ENCODE assay signal across 15 cellular contexts in genomic region chr19:45784096-45784495, GRCh38. TPM values are rescaled to one million over a fixed set of nuclear protein-coding genes. Genes with fewer than 3 reads are reported as not detected.
A peak's percentile ranks its signal among the peaks of the same experiment; 100 is the strongest.
DNase-seq lines count a peak whose midpoint lies in the region; ATAC-seq and TF ChIP-seq lines count a peak whose summit lies in the region.
"Had no signal": no experiment of that assay in that cellular context is flagged by ENCODE, and none has a peak within 500 bp of the region (broad histone marks: within the 10 kb centered on the region; RNA-seq: fewer than 3 reads in every experiment).

No MANE protein-coding gene starts in this region.

- in situ Hi-C loops in HAP-1 (cut with MboI; ENCODE audit: low sequenced_read_pairs): no loop called here

- H3K4me1 ChIP-seq in heart left ventricle (peaks cover 0 to 92% (median 52%) of the 10 kb centered on the region in 12 donors), fibroblast of lung (ENCODE audit: control insufficient read depth, extremely low read depth, insufficient read depth, low read length) (peaks cover 25% of the 10 kb centered on the region), sigmoid colon (peaks cover 0 to 65% (median 56%) of the 10 kb centered on the region in 4 donors), aorta (ENCODE audit: control insufficient read depth in 1 of 2, insufficient read depth in 2 of 2, low read length in 2 of 2) (no peaks in the 10 kb centered on the region), HAP-1 (peaks cover 7% of the 10 kb centered on the region)

- ATAC-seq in heart left ventricle (no peak), Right ventricle myocardium superior (ENCODE audit: poor library complexity) (no peak), aorta (ENCODE audit: low FRiP score) (no peak), GM21737 (IDR thresholded peaks at IDR 0.05; ENCODE audit: unreplicated experiment) (no peak), WTC11 (no peak)
- ATAC-seq: activated T-cell treated with anti-CD3 and anti-CD28 coated beads, Interleukin-2, amount 50 U/mL, for 72 hours had no signal

- H3K27ac Mint-ChIP-seq in WTC11: no peak overlapping the region
- H3K27ac Mint-ChIP-seq: activated T-cell treated with anti-CD3 and anti-CD28 coated beads, Interleukin-2, amount 50 U/mL, for 72 hours had no signal

- TF ChIP-seq CTCF in heart left ventricle (IDR thresholded peaks at IDR 0.05): no peak
- TF ChIP-seq CTCF in fibroblast of lung (conservative IDR thresholded peaks at IDR 0.05 in 1 of 2, IDR thresholded peaks at IDR 0.05 in 1 of 2; ENCODE audit: low read depth in 1 of 2, low read length in 2 of 2): no peak
- no peak for TF ChIP-seq CTCF in sigmoid colon (IDR thresholded peaks at IDR 0.05)
- no peak for TF ChIP-seq CTCF in WTC11 (IDR thresholded peaks at IDR 0.05)

- H3K27ac ChIP-seq in heart left ventricle (peak overlapping the region; percentile 74 to 98 (median 95)), fibroblast of lung (ENCODE audit: insufficient read depth, low read length) (peak overlapping the region; percentile 90), sigmoid colon (peak overlapping the region; percentile 96 to 98 (median 98)), aorta (ENCODE audit: low read depth in 1 of 2, low read length in 2 of 2) (peak overlapping the region; percentile 91 to 93)

- peaks cover 0 to 42% (median 33%) of the 10 kb centered on the region in 9 donors for H3K36me3 ChIP-seq in heart left ventricle
- peaks cover 31% of the 10 kb centered on the region for H3K36me3 ChIP-seq in fibroblast of lung (ENCODE audit: control insufficient read depth, insufficient read depth, low read length)
- H3K36me3 ChIP-seq in sigmoid colon: peaks cover 0 to 41% (median 21%) of the 10 kb centered on the region in 4 donors
- no peaks in the 10 kb centered on the region for H3K36me3 ChIP-seq in aorta (ENCODE audit: control insufficient read depth in 1 of 2, insufficient read depth in 2 of 2, low read length in 1 of 2)
- H3K36me3 ChIP-seq in HAP-1 (replicated peaks): peaks cover 33% of the 10 kb centered on the region

- 63 to 78% (median 74%) methylated on average over 3 to 4 of the region's 4 CpGs for whole genome bisulfite sequencing in heart left ventricle, 4 donors
- WGBS in sigmoid colon, 2 donors: 89 to 92% methylated on average over 4 of the region's 4 CpGs
- 53% methylated on average over 4 of the region's 4 CpGs for WGBS in aorta, 2 donors

- H3K4me3 ChIP-seq in heart left ventricle (no peak overlapping the region), fibroblast of lung (replicated peaks in 1 of 4; ENCODE audit: control extremely low read depth in 1 of 4, insufficient read depth in 1 of 4, low read depth in 3 of 4, low read length in 4 of 4) (no peak overlapping the region), sigmoid colon (peak overlapping the region in 1 of 4 donors; percentile 85), aorta (ENCODE audit: low read length in 2 of 2) (no peak overlapping the region), HAP-1 (no peak overlapping the region)

- H2AFZ ChIP-seq in fibroblast of lung (ENCODE audit: low read length): no peak overlapping the region

- CTCF ChIA-PET in WTC11 (lab: Charles Lee): interaction anchor here (0.6 to 1.3 kb wide), 3 partner anchors 9 to 67 kb away, joined by 3 to 5 read pairs (median 5); partner anchors contain the start of gene SIX5

- no peak for TF ChIP-seq POLR2A in heart left ventricle (IDR thresholded peaks at IDR 0.05)
- no peak for TF ChIP-seq POLR2A in sigmoid colon (IDR thresholded peaks at IDR 0.05)

- peaks cover 26% of the 10 kb centered on the region for H3K36me3 Mint-ChIP-seq in WTC11

- peak overlapping the region; percentile 67 for H3K9ac ChIP-seq in fibroblast of lung (ENCODE audit: insufficient read depth, low read length)

- intact Hi-C loops in heart left ventricle (cut with DNase I): no loop called here
- intact Hi-C loops in Right ventricle myocardium superior (cut with DNase I): no loop called here
- intact Hi-C loops in sigmoid colon (cut with DNase I): loop anchor here (10.0 kb wide), 1 partner anchor 279 kb away; the partner anchor contains the start of gene VASP
- intact Hi-C loops in aorta (cut with DNase I): no loop called here

- H3K9me3 ChIP-seq in heart left ventricle (no peaks in the 10 kb centered on the region), fibroblast of lung (ENCODE audit: control insufficient read depth, insufficient read depth, low read depth, low read length) (no peaks in the 10 kb centered on the region), sigmoid colon (no peaks in the 10 kb centered on the region), aorta (ENCODE audit: control insufficient read depth, low read length) (no peaks in the 10 kb centered on the region), HAP-1 (no peaks in the 10 kb centered on the region)

- no peaks in the 10 kb centered on the region for H4K20me1 ChIP-seq in fibroblast of lung (ENCODE audit: control insufficient read depth, extremely low read depth, insufficient read depth, low read length)

- POLR2A ChIA-PET in WTC11 (lab: Charles Lee): no interaction called here

- H3K4me2 ChIP-seq in fibroblast of lung (ENCODE audit: extremely low read depth, insufficient read depth, low read length): no peak overlapping the region

- H3K27me3 ChIP-seq in heart left ventricle (peaks cover 0 to 75% (median 0%) of the 10 kb centered on the region in 9 donors), fibroblast of lung (ENCODE audit: control insufficient read depth, insufficient read depth, low read length) (no peaks in the 10 kb centered on the region), sigmoid colon (no peaks in the 10 kb centered on the region), aorta (ENCODE audit: control insufficient read depth in 1 of 2, insufficient read depth in 2 of 2, low read length in 1 of 2) (no peaks in the 10 kb centered on the region), HAP-1 (ENCODE audit: low read depth) (no peaks in the 10 kb centered on the region)

- no peak overlapping the region for H3K4me3 Mint-ChIP-seq in WTC11
- H3K4me3 Mint-ChIP-seq: activated T-cell treated with anti-CD3 and anti-CD28 coated beads, Interleukin-2, amount 50 U/mL, for 72 hours had no signal

- H3K27me3 Mint-ChIP-seq in WTC11 (ENCODE audit: low read depth): peaks cover 28% of the 10 kb centered on the region

- no peak for TF ChIP-seq EP300 in sigmoid colon (IDR thresholded peaks at IDR 0.05)

- DNase-seq in heart left ventricle: no peak
- no peak for DNase-seq in Right ventricle myocardium superior
- DNase-seq in fibroblast of lung (ENCODE audit: low read depth in 2 of 2): no peak
- no peak for DNase-seq in sigmoid colon
- no peak for DNase-seq in aorta
- no peak for DNase-seq in WTC11 (ENCODE audit: low spot score)
- DNase-seq in HAP-1 (ENCODE audit: low spot score in 2 of 2): no peak
- DNase-seq: activated T-cell treated with anti-CD3 and anti-CD28 coated beads, Interleukin-2, amount 50 U/mL, for 72 hours; dermis blood vessel endothelial cell; NCI-H2081 treated with DMSO at 0.1 percent for 48 hours; NCI-H526; RPMI8226 had no signal

- peaks cover 25% of the 10 kb centered on the region for H3K4me1 Mint-ChIP-seq in WTC11

- no peaks in the 10 kb centered on the region for H3K9me3 Mint-ChIP-seq in WTC11
- H3K9me3 Mint-ChIP-seq: activated T-cell treated with anti-CD3 and anti-CD28 coated beads, Interleukin-2, amount 50 U/mL, for 72 hours had no signal

- H3K79me2 ChIP-seq in fibroblast of lung (ENCODE audit: control insufficient read depth, insufficient read depth, low read length): peaks cover 12% of the 10 kb centered on the region

RNA-seq across cellular contexts. Expression of gene DMPK, which starts 1.8 kb away (rescaled TPM):
- total RNA-seq in heart left ventricle: 100 to 1,000 TPM; 131 to 778 (median 273) TPM
- 100 to 1,000 TPM; 382 to 458 TPM for polyA plus RNA-seq in heart left ventricle
- total RNA-seq in Right ventricle myocardium superior: 237 TPM
- total RNA-seq in fibroblast of lung: 44.9 and 115 TPM in 2 replicates
- 28.8 and 54.7 TPM in 2 replicates for polyA plus RNA-seq in fibroblast of lung
- polyA plus RNA-seq in fibroblast of lung (2012): 41.2 and 83.1 TPM in 2 replicates
- polyA minus RNA-seq in fibroblast of lung (ENCODE audit: low replicate concordance): 28.0 and 56.4 TPM in 2 replicates
- 100 to 1,000 TPM in 3 of 4 donors, 10 to 100 TPM in 1; 62.2 to 219 (median 168) TPM for total RNA-seq in sigmoid colon
- 10 to 100 TPM in 1 of 3 donors, 1 to 10 TPM in 2; 7.2 to 43.0 (median 8.8) TPM for polyA plus RNA-seq in sigmoid colon
- total RNA-seq in aorta: 100 to 1,000 TPM; 155 to 215 TPM
- 100 to 1,000 TPM; 139 to 408 TPM for polyA plus RNA-seq in aorta
- total RNA-seq in WTC11 (2021): 34.4 to 42.7 TPM (median 38.8 TPM) in 3 replicates

RNA-seq across cellular contexts. Expression of gene DMWD, which starts 8.5 kb away (rescaled TPM):
- total RNA-seq in heart left ventricle (100 to 1,000 TPM in 1 of 9 donors, 10 to 100 TPM in 8; 47.2 to 109 (median 67.3) TPM), Right ventricle myocardium superior (57.2 TPM), fibroblast of lung (24.4 and 33.5 TPM in 2 replicates), sigmoid colon (10 to 100 TPM; 21.1 to 59.5 (median 36.8) TPM), aorta (10 to 100 TPM; 70.7 TPM), WTC11 (2021) (50.2 to 60.7 TPM (median 56.6 TPM) in 3 replicates)
- polyA plus RNA-seq in heart left ventricle (10 to 100 TPM; 41.8 to 67.3 TPM), fibroblast of lung (18.1 and 18.7 TPM in 2 replicates), sigmoid colon (10 to 100 TPM; 13.2 to 30.4 (median 14.8) TPM), aorta (10 to 100 TPM; 20.9 to 62.2 TPM)
- 29.9 and 30.0 TPM in 2 replicates for polyA plus RNA-seq in fibroblast of lung (2012)
- polyA minus RNA-seq in fibroblast of lung (ENCODE audit: low replicate concordance): 35.3 and 47.5 TPM in 2 replicates

RNA-seq across cellular contexts. Expression of gene SIX5, which starts 15.0 kb away (rescaled TPM):
- total RNA-seq in heart left ventricle (10 to 100 TPM; 16.2 to 24.0 (median 22.9) TPM), Right ventricle myocardium superior (22.0 TPM), fibroblast of lung (10.7 and 11.6 TPM in 2 replicates), sigmoid colon (10 to 100 TPM; 16.8 to 20.7 (median 18.7) TPM), aorta (10 to 100 TPM; 17.8 to 27.3 TPM), WTC11 (2021) (26.0 to 37.0 TPM (median 36.5 TPM) in 3 replicates)
- polyA plus RNA-seq in heart left ventricle (10 to 100 TPM; 13.7 to 21.9 TPM), fibroblast of lung (3.4 and 3.7 TPM in 2 replicates), sigmoid colon (10 to 100 TPM in 1 of 3 donors, 1 to 10 TPM in 2; 4.2 to 11.6 (median 7.8) TPM), aorta (10 to 100 TPM in 1 of 2 donors, 1 to 10 TPM in 1; 8.1 to 34.4 TPM)
- 4.6 and 5.3 TPM in 2 replicates for polyA plus RNA-seq in fibroblast of lung (2012)
- polyA minus RNA-seq in fibroblast of lung (ENCODE audit: low replicate concordance): 14.8 and 17.8 TPM in 2 replicates

RNA-seq across cellular contexts. Expression of gene RSPH6A, which starts 31.0 kb away (rescaled TPM):
- not detected for total RNA-seq in heart left ventricle
- not detected for polyA plus RNA-seq in heart left ventricle
- total RNA-seq in Right ventricle myocardium superior: 0.08 TPM
- total RNA-seq in fibroblast of lung: 0.17 TPM in 1 of 2 replicates, not detected in the other
- polyA plus RNA-seq in fibroblast of lung: not detected in 2 replicates
- polyA plus RNA-seq in fibroblast of lung (2012): not detected in 2 replicates
- not detected in 2 replicates for polyA minus RNA-seq in fibroblast of lung (ENCODE audit: low replicate concordance)
- total RNA-seq in sigmoid colon: not detected
- polyA plus RNA-seq in sigmoid colon: under 1 TPM in 1 of 3 donors, not detected in 2; 0.12 TPM
- total RNA-seq in aorta: under 1 TPM; 0.15 to 0.23 TPM
- not detected for polyA plus RNA-seq in aorta
- 0.16 to 0.39 TPM (median 0.25 TPM) in 3 replicates for total RNA-seq in WTC11 (2021)
- total RNA-seq: lower leg skin had no signal

RNA-seq across cellular contexts. Expression of gene MEIOSIN, which starts 50.9 kb away (rescaled TPM):
- total RNA-seq in heart left ventricle (not detected), Right ventricle myocardium superior (not detected), fibroblast of lung (not detected in 2 replicates), sigmoid colon (not detected), aorta (not detected), WTC11 (2021) (0.11 to 0.23 TPM in 2 of 3 replicates, not detected in the other)
- polyA plus RNA-seq in heart left ventricle (not detected), fibroblast of lung (not detected in 2 replicates), sigmoid colon (not detected), aorta (not detected)
- polyA plus RNA-seq in fibroblast of lung (2012): not detected in 2 replicates
- not detected in 2 replicates for polyA minus RNA-seq in fibroblast of lung (ENCODE audit: low replicate concordance)
- total RNA-seq: dermis blood vessel endothelial cell; lower leg skin; T-helper 2 cell treated with Interferon-gamma antibody and Interleukin-4, amounts not matched to agents 100 ng/mL and 5 ng/mL, for 36 hours had no signal
